In the genomic region with DNA sequence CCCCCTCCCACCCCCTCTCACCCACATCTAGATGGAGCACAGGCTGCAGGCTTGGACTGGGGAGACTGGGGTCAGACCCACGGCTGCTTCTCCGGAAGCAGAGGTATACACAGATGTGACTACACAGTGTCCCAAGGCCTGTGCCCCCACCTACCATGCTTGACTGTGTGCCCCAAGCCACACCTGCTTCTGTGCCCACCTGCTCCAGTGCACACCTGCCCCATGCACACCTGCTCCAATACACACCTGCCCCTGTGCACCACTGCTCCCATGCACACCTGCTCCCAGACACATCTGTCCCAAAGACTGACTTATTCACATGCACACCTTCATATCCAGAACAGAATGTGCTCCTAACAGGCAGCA, we compare ENCODE assay signal across 18 cellular contexts.
"Had no signal": no experiment of that assay in that cellular context is flagged by ENCODE, and none has a peak within 500 bp of the region (broad histone marks: within the 10 kb centered on the region; RNA-seq: fewer than 3 reads in every experiment).

No MANE protein-coding gene starts in this region.

- H3K9me3 ChIP-seq: ascending aorta, gastroesophageal sphincter, pancreas had no signal

- H3K27ac ChIP-seq: ascending aorta, dorsolateral prefrontal cortex, gastroesophageal sphincter, pancreas, SK-N-MC, skin epidermis had no signal

- ATAC-seq: activated naive CD8-positive, alpha-beta T cell treated with anti-CD3 and anti-CD28 coated beads, Interleukin-2, amount 50 U/mL, for 24 hours; gastroesophageal sphincter; left lobe of liver; pancreas had no signal

- H3K4me1 Mint-ChIP-seq: activated CD4-positive, alpha-beta T cell treated with anti-CD3 and anti-CD28 coated beads, Interleukin-2, amount 10 ng/mL, durations not matched to agents 7 days and 5 days; activated naive CD8-positive, alpha-beta T cell treated with anti-CD3 and anti-CD28 coated beads, Interleukin-2, amount 50 U/mL, for 24 hours; memory B cell had no signal

- H3K27ac Mint-ChIP-seq: activated CD4-positive, alpha-beta T cell treated with anti-CD3 and anti-CD28 coated beads, Interleukin-2, amount 10 ng/mL, durations not matched to agents 7 days and 5 days; activated naive CD8-positive, alpha-beta T cell treated with anti-CD3 and anti-CD28 coated beads, Interleukin-2, amount 50 U/mL, for 24 hours; memory B cell had no signal

- H3K4me3 Mint-ChIP-seq: activated CD4-positive, alpha-beta T cell treated with anti-CD3 and anti-CD28 coated beads, Interleukin-2, amount 10 ng/mL, durations not matched to agents 7 days and 5 days; activated naive CD8-positive, alpha-beta T cell treated with anti-CD3 and anti-CD28 coated beads, Interleukin-2, amount 50 U/mL, for 24 hours; memory B cell had no signal

- DNase-seq: activated CD4-positive, alpha-beta T cell treated with anti-CD3 and anti-CD28 coated beads, Interleukin-2, amount 10 ng/mL, durations not matched to agents 7 days and 5 days; activated CD8-positive, alpha-beta memory T cell treated with anti-CD3 and anti-CD28 coated beads, Interleukin-2, amount 50 U/mL, for 48 hours; activated naive CD4-positive, alpha-beta T cell; activated naive CD8-positive, alpha-beta T cell treated with anti-CD3 and anti-CD28 coated beads, Interleukin-2, amount 50 U/mL, for 24 hours; erythroblast; stimulated activated CD4-positive, alpha-beta T cell treated with anti-CD3 and anti-CD28 coated beads, Interleukin-4, amount 100 ng/mL, for 4 hours; stimulated activated CD8-positive, alpha-beta memory T cell treated with anti-CD3 and anti-CD28 coated beads, Interleukin-4, amount 100 ng/mL, for 48 hours; stimulated activated naive CD4-positive, alpha-beta T cell treated with Interleukin-2 at 50 U/mL for 16 hours; substantia nigra; trophoblast cell had no signal

- H3K36me3 Mint-ChIP-seq: memory B cell had no signal

- H3K27me3 ChIP-seq: ascending aorta, gastroesophageal sphincter, pancreas had no signal

- H3K36me3 ChIP-seq: ascending aorta, gastroesophageal sphincter, pancreas had no signal

- H3K4me1 ChIP-seq: pancreas had no signal

- H3K4me3 ChIP-seq: ascending aorta, dorsolateral prefrontal cortex, gastroesophageal sphincter, pancreas, SK-N-MC, skin epidermis had no signal

- H3K9me3 Mint-ChIP-seq: activated CD4-positive, alpha-beta T cell treated with anti-CD3 and anti-CD28 coated beads, Interleukin-2, amount 10 ng/mL, durations not matched to agents 7 days and 5 days; activated naive CD8-positive, alpha-beta T cell treated with anti-CD3 and anti-CD28 coated beads, Interleukin-2, amount 50 U/mL, for 24 hours; memory B cell had no signal
